Comparison of ENCODE assay signal across 23 cellular contexts in genomic region chr13:50474094-50474654, GRCh38.
"Had no signal": no experiment of that assay in that cellular context is flagged by ENCODE, and none has a peak within 500 bp of the region (broad histone marks: within the 10 kb centered on the region; RNA-seq: fewer than 3 reads in every experiment).

No MANE protein-coding gene starts in this region.

- H3K36me3 Mint-ChIP-seq: activated CD8-positive, alpha-beta memory T cell treated with anti-CD3 and anti-CD28 coated beads, Interleukin-2, amount 10 ng/mL, durations not matched to agents 7 days and 5 days; activated naive CD4-positive, alpha-beta T cell treated with anti-CD3 and anti-CD28 coated beads, Interleukin-2, amount 50 U/mL, for 24 hours; naive thymus-derived CD4-positive, alpha-beta T cell; neural progenitor cell had no signal

- H3K4me3 Mint-ChIP-seq: activated B cell treated with CpG ODN at 0.5 μM for 24 hours; activated CD4-positive, alpha-beta memory T cell treated with anti-CD3 and anti-CD28 coated beads, Interleukin-2, amount 10 ng/mL, durations not matched to agents 7 days and 5 days; activated CD8-positive, alpha-beta memory T cell treated with anti-CD3 and anti-CD28 coated beads, Interleukin-2, amount 10 ng/mL, durations not matched to agents 7 days and 5 days; activated naive CD4-positive, alpha-beta T cell treated with anti-CD3 and anti-CD28 coated beads, Interleukin-2, amount 50 U/mL, for 24 hours; immature natural killer cell; naive thymus-derived CD4-positive, alpha-beta T cell; neural progenitor cell; T-helper 17 cell had no signal

- H3K9ac ChIP-seq: neural progenitor cell had no signal

- ATAC-seq: activated CD8-positive, alpha-beta memory T cell treated with anti-CD3 and anti-CD28 coated beads, Interleukin-2, amount 10 ng/mL, durations not matched to agents 7 days and 5 days; body of pancreas; left lobe of liver; naive thymus-derived CD4-positive, alpha-beta T cell; sciatic nerve; stimulated activated naive CD8-positive, alpha-beta T cell treated with anti-CD3 and anti-CD28 coated beads, Interleukin-15, Interleukin-2, amounts not matched to agents 100 U/mL and 50 U/mL, for 24 hours; T-helper 17 cell had no signal

- H3K27me3 Mint-ChIP-seq: activated B cell treated with CpG ODN at 0.5 μM for 24 hours; activated CD8-positive, alpha-beta memory T cell treated with anti-CD3 and anti-CD28 coated beads, Interleukin-2, amount 10 ng/mL, durations not matched to agents 7 days and 5 days; activated naive CD4-positive, alpha-beta T cell treated with anti-CD3 and anti-CD28 coated beads, Interleukin-2, amount 50 U/mL, for 24 hours; T-helper 17 cell had no signal

- H3K4me1 Mint-ChIP-seq: activated CD4-positive, alpha-beta memory T cell treated with anti-CD3 and anti-CD28 coated beads, Interleukin-2, amount 10 ng/mL, durations not matched to agents 7 days and 5 days; activated CD8-positive, alpha-beta memory T cell treated with anti-CD3 and anti-CD28 coated beads, Interleukin-2, amount 10 ng/mL, durations not matched to agents 7 days and 5 days; activated naive CD4-positive, alpha-beta T cell treated with anti-CD3 and anti-CD28 coated beads, Interleukin-2, amount 50 U/mL, for 24 hours; immature natural killer cell; naive thymus-derived CD4-positive, alpha-beta T cell; neural progenitor cell had no signal

- H3K27ac Mint-ChIP-seq: activated B cell treated with CpG ODN at 0.5 μM for 24 hours; activated CD4-positive, alpha-beta memory T cell treated with anti-CD3 and anti-CD28 coated beads, Interleukin-2, amount 10 ng/mL, durations not matched to agents 7 days and 5 days; activated CD8-positive, alpha-beta memory T cell treated with anti-CD3 and anti-CD28 coated beads, Interleukin-2, amount 10 ng/mL, durations not matched to agents 7 days and 5 days; activated naive CD4-positive, alpha-beta T cell treated with anti-CD3 and anti-CD28 coated beads, Interleukin-2, amount 50 U/mL, for 24 hours; immature natural killer cell; naive thymus-derived CD4-positive, alpha-beta T cell; neural progenitor cell; T-helper 17 cell had no signal

- H3K27ac ChIP-seq: body of pancreas, hepatocyte, neural progenitor cell had no signal

- H3K9me3 Mint-ChIP-seq: activated B cell treated with CpG ODN at 0.5 μM for 24 hours; activated CD4-positive, alpha-beta memory T cell treated with anti-CD3 and anti-CD28 coated beads, Interleukin-2, amount 10 ng/mL, durations not matched to agents 7 days and 5 days; activated naive CD4-positive, alpha-beta T cell treated with anti-CD3 and anti-CD28 coated beads, Interleukin-2, amount 50 U/mL, for 24 hours; immature natural killer cell; naive thymus-derived CD4-positive, alpha-beta T cell; neural progenitor cell had no signal

- H3K9me3 ChIP-seq: body of pancreas had no signal

- H3K79me2 ChIP-seq: hepatocyte had no signal

- H3K4me2 ChIP-seq: hepatocyte, neural progenitor cell had no signal

- H3K4me3 ChIP-seq: body of pancreas, hepatocyte, neural progenitor cell had no signal

- DNase-seq: activated B cell treated with CpG ODN at 0.5 μM for 24 hours; activated CD4-positive, alpha-beta memory T cell treated with anti-CD3 and anti-CD28 coated beads, Interleukin-2, amount 10 ng/mL, durations not matched to agents 7 days and 5 days; activated CD4-positive, alpha-beta T cell treated with anti-CD3 and anti-CD28 coated beads for 48 hours; activated CD8-positive, alpha-beta memory T cell treated with anti-CD3 and anti-CD28 coated beads, Interleukin-2, amount 10 ng/mL, durations not matched to agents 7 days and 5 days; activated gamma-delta T cell; activated T-cell treated with anti-CD3 and anti-CD28 coated beads for 4 hours; anterior cingulate cortex; body of pancreas; caudate nucleus; effector memory CD4-positive, alpha-beta T cell; glutamatergic neuron; immature natural killer cell; naive thymus-derived CD4-positive, alpha-beta T cell; posterior cingulate gyrus; stimulated activated CD4-positive, alpha-beta T cell treated with anti-CD3 and anti-CD28 coated beads, Interleukin-2, amount 100 ng/mL, for 48 hours; stimulated activated CD8-positive, alpha-beta memory T cell treated with anti-CD3 and anti-CD28 coated beads, Interleukin-4, amount 100 ng/mL, for 48 hours; stimulated activated naive CD8-positive, alpha-beta T cell treated with anti-CD3 and anti-CD28 coated beads, Interleukin-15, Interleukin-2, amounts not matched to agents 100 U/mL and 50 U/mL, for 24 hours; T-helper 17 cell had no signal

- H3K36me3 ChIP-seq: neural progenitor cell had no signal

- H3K4me1 ChIP-seq: body of pancreas, neural progenitor cell had no signal

- H2AFZ ChIP-seq: hepatocyte, neural progenitor cell had no signal

- H3K27me3 ChIP-seq: body of pancreas, hepatocyte, neural progenitor cell had no signal
